In the genomic region with DNA sequence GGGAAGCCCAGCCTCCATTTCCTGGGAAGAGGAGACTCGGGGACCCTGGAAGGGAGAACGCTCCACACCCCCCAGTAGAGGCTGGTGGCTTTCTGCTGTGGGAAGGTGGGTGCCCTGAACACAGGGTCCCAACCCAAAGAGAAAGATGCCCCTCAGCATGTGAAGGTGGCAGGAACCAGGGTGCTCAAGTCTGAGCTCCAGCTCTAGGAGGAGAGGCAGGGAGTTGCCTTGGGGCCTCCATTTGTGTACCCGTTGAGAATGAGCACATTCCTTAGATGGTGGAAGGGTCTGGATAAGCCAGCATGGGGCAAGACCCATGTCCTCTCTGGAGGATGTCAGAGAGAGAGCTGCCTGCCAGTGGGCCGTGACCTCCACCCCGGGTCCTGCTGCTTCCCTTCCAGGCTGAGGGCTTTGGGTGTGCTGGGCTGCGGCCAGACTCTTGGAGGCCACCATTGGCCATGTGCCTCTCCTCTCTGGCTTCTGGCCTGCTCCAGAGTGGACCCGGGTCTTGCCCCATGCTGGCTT, we compare ENCODE assay signal across 26 cellular contexts.
"Had no signal": no experiment of that assay in that cellular context is flagged by ENCODE, and none has a peak within 500 bp of the region (broad histone marks: within the 10 kb centered on the region; RNA-seq: fewer than 3 reads in every experiment).

No MANE protein-coding gene starts in this region.

- H3K9me3 Mint-ChIP-seq: activated CD4-positive, alpha-beta memory T cell treated with anti-CD3 and anti-CD28 coated beads, Interleukin-2, amount 10 ng/mL, durations not matched to agents 7 days and 5 days; activated CD4-positive, alpha-beta T cell treated with anti-CD3 and anti-CD28 coated beads, Interleukin-2, amount 10 ng/mL, durations not matched to agents 7 days and 5 days; activated naive CD8-positive, alpha-beta T cell treated with anti-CD3 and anti-CD28 coated beads, Interleukin-2, amount 10 ng/mL, durations not matched to agents 7 days and 5 days; activated T-helper 17 cell treated with anti-CD3 and anti-CD28 coated beads, Interleukin-2, amount 50 U/mL, for 72 hours had no signal

- H3K4me1 Mint-ChIP-seq: activated CD4-positive, alpha-beta memory T cell treated with anti-CD3 and anti-CD28 coated beads, Interleukin-2, amount 10 ng/mL, durations not matched to agents 7 days and 5 days; activated CD4-positive, alpha-beta T cell treated with anti-CD3 and anti-CD28 coated beads, Interleukin-2, amount 10 ng/mL, durations not matched to agents 7 days and 5 days; activated naive CD8-positive, alpha-beta T cell treated with anti-CD3 and anti-CD28 coated beads, Interleukin-2, amount 10 ng/mL, durations not matched to agents 7 days and 5 days; activated T-helper 17 cell treated with anti-CD3 and anti-CD28 coated beads, Interleukin-2, amount 50 U/mL, for 72 hours had no signal

- H3K27ac ChIP-seq: adrenal gland, KMS-11, Peyer's patch, RWPE1, VCaP had no signal

- H3K4me1 ChIP-seq: adrenal gland, Peyer's patch had no signal

- H3K9me3 ChIP-seq: adrenal gland, Peyer's patch had no signal

- H3K4me3 Mint-ChIP-seq: activated CD4-positive, alpha-beta memory T cell treated with anti-CD3 and anti-CD28 coated beads, Interleukin-2, amount 10 ng/mL, durations not matched to agents 7 days and 5 days; activated CD4-positive, alpha-beta T cell treated with anti-CD3 and anti-CD28 coated beads, Interleukin-2, amount 10 ng/mL, durations not matched to agents 7 days and 5 days; activated naive CD8-positive, alpha-beta T cell treated with anti-CD3 and anti-CD28 coated beads, Interleukin-2, amount 10 ng/mL, durations not matched to agents 7 days and 5 days; activated T-helper 17 cell treated with anti-CD3 and anti-CD28 coated beads, Interleukin-2, amount 50 U/mL, for 72 hours; T-helper 17 cell had no signal

- H3K4me3 ChIP-seq: adrenal gland, Peyer's patch had no signal

- H3K27me3 Mint-ChIP-seq: activated CD4-positive, alpha-beta memory T cell treated with anti-CD3 and anti-CD28 coated beads, Interleukin-2, amount 10 ng/mL, durations not matched to agents 7 days and 5 days; activated CD4-positive, alpha-beta T cell treated with anti-CD3 and anti-CD28 coated beads, Interleukin-2, amount 10 ng/mL, durations not matched to agents 7 days and 5 days had no signal

- H3K36me3 Mint-ChIP-seq: activated naive CD8-positive, alpha-beta T cell treated with anti-CD3 and anti-CD28 coated beads, Interleukin-2, amount 10 ng/mL, durations not matched to agents 7 days and 5 days had no signal

- H3K9ac ChIP-seq: KMS-11 had no signal

- DNase-seq: activated CD4-positive, alpha-beta memory T cell treated with anti-CD3 and anti-CD28 coated beads, Interleukin-2, amount 10 ng/mL, durations not matched to agents 7 days and 5 days; activated CD4-positive, alpha-beta T cell treated with anti-CD3 and anti-CD28 coated beads, Interleukin-2, amount 10 ng/mL, durations not matched to agents 7 days and 5 days; activated CD4-positive, CD25-positive, alpha-beta regulatory T cell; activated naive CD4-positive, alpha-beta T cell treated with anti-CD3 and anti-CD28 coated beads, Interleukin-2, amount 50 U/mL, for 16 hours; activated T-cell treated with anti-CD3 and anti-CD28 coated beads for 4 hours; activated T-cell treated with anti-CD3 and anti-CD28 coated beads, Interleukin-2, amount 50 U/mL, for 48 hours; anterior cingulate cortex; NCI-H1092 treated with DMSO at 0.1 percent for 48 hours; NCI-H1417 treated with DMSO at 0.1 percent for 48 hours; NCI-H1694; NCI-H2029; NCI-H2107; NCI-H510A treated with DMSO at 0.1 percent for 48 hours; NCI-H69; NK-92 treated with Interleukin-12 subunit alpha and Interleukin-12 subunit beta, amount 100 ng/mL, for 24 hours; OCI-M1; SIG-M5; T-helper 17 cell; T1000 had no signal

- ATAC-seq: activated T-helper 17 cell treated with anti-CD3 and anti-CD28 coated beads, Interleukin-2, amount 50 U/mL, for 72 hours; T-helper 17 cell had no signal

- H3K27ac Mint-ChIP-seq: activated CD4-positive, alpha-beta memory T cell treated with anti-CD3 and anti-CD28 coated beads, Interleukin-2, amount 10 ng/mL, durations not matched to agents 7 days and 5 days; activated CD4-positive, alpha-beta T cell treated with anti-CD3 and anti-CD28 coated beads, Interleukin-2, amount 10 ng/mL, durations not matched to agents 7 days and 5 days; activated naive CD8-positive, alpha-beta T cell treated with anti-CD3 and anti-CD28 coated beads, Interleukin-2, amount 10 ng/mL, durations not matched to agents 7 days and 5 days; activated T-helper 17 cell treated with anti-CD3 and anti-CD28 coated beads, Interleukin-2, amount 50 U/mL, for 72 hours; T-helper 17 cell had no signal

- H3K27me3 ChIP-seq: adrenal gland, Peyer's patch had no signal

- H3K4me2 ChIP-seq: KMS-11 had no signal

- H3K36me3 ChIP-seq: adrenal gland, Peyer's patch had no signal
